In the genomic region with DNA sequence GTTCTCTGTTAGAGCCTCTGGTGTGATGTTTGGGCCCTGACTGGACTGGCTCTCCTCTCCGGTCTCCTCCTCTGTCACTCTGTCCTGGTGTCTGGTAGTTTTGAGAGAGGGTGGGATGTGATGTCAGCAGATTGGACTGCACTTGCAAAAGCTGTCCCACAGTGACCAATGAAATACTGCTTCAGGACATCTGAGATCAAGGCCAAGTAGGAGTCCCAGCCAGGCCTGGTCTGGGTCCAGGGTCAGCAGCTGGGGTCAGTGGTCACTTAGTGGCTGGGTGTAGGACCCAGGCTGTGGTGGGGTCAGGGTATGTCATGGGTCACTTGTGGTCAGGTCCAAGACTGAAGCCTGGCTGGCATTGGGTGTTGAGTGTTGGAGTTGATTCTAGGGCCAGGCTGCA, we compare ENCODE assay signal across 24 cellular contexts. TPM values are rescaled to one million over a fixed set of nuclear protein-coding genes. Genes with fewer than 3 reads are reported as not detected.
"Had no signal": no experiment of that assay in that cellular context is flagged by ENCODE, and none has a peak within 500 bp of the region (broad histone marks: within the 10 kb centered on the region; RNA-seq: fewer than 3 reads in every experiment).

No MANE protein-coding gene starts in this region.

- ATAC-seq: activated CD4-positive, CD25-positive, alpha-beta regulatory T cell treated with anti-CD3 and anti-CD28 coated beads, Interleukin-2, amount 50 U/mL, for 24 hours; activated CD8-positive, alpha-beta T cell treated with anti-CD3 and anti-CD28 coated beads, Interleukin-2, amount 10 ng/mL, durations not matched to agents 7 days and 5 days; foreskin keratinocyte; mucosa of descending colon; naive thymus-derived CD4-positive, alpha-beta T cell; stimulated activated naive CD8-positive, alpha-beta T cell treated with anti-CD3 and anti-CD28 coated beads, Interleukin-15, Interleukin-2, amounts not matched to agents 100 U/mL and 50 U/mL, for 24 hours; T-helper 17 cell; upper lobe of right lung had no signal

- H3K36me3 ChIP-seq: sigmoid colon, upper lobe of right lung had no signal

- H3K9me3 Mint-ChIP-seq: activated CD4-positive, alpha-beta T cell treated with anti-CD3 and anti-CD28 coated beads, Interleukin-2, amount 10 ng/mL, durations not matched to agents 7 days and 5 days; activated naive CD4-positive, alpha-beta T cell treated with anti-CD3 and anti-CD28 coated beads, Interleukin-2, amount 50 U/mL, for 24 hours had no signal

- H3K27me3 ChIP-seq: sigmoid colon, upper lobe of right lung had no signal

- H3K9ac ChIP-seq: parathyroid adenoma had no signal

- H3K36me3 Mint-ChIP-seq: activated naive CD4-positive, alpha-beta T cell treated with anti-CD3 and anti-CD28 coated beads, Interleukin-2, amount 50 U/mL, for 24 hours; brain; naive thymus-derived CD4-positive, alpha-beta T cell had no signal

- H3K4me3 Mint-ChIP-seq: activated CD4-positive, alpha-beta T cell treated with anti-CD3 and anti-CD28 coated beads, Interleukin-2, amount 10 ng/mL, durations not matched to agents 7 days and 5 days; activated CD8-positive, alpha-beta T cell treated with anti-CD3 and anti-CD28 coated beads, Interleukin-2, amount 10 ng/mL, durations not matched to agents 7 days and 5 days; activated naive CD4-positive, alpha-beta T cell treated with anti-CD3 and anti-CD28 coated beads, Interleukin-2, amount 50 U/mL, for 24 hours; brain; T-helper 17 cell had no signal

- H2AFZ ChIP-seq: parathyroid adenoma had no signal

- H3K27ac ChIP-seq: foreskin keratinocyte, parathyroid adenoma, sigmoid colon, upper lobe of right lung had no signal

- H3K4me1 Mint-ChIP-seq: activated CD4-positive, alpha-beta T cell treated with anti-CD3 and anti-CD28 coated beads, Interleukin-2, amount 10 ng/mL, durations not matched to agents 7 days and 5 days; activated naive CD4-positive, alpha-beta T cell treated with anti-CD3 and anti-CD28 coated beads, Interleukin-2, amount 50 U/mL, for 24 hours had no signal

- H3K79me2 ChIP-seq: parathyroid adenoma had no signal

- H3K4me3 ChIP-seq: mucosa of descending colon, sigmoid colon, upper lobe of right lung had no signal

- H3K4me1 ChIP-seq: foreskin keratinocyte, parathyroid adenoma, sigmoid colon, upper lobe of right lung had no signal

- H3K27ac Mint-ChIP-seq: activated CD4-positive, alpha-beta T cell treated with anti-CD3 and anti-CD28 coated beads, Interleukin-2, amount 10 ng/mL, durations not matched to agents 7 days and 5 days; activated CD8-positive, alpha-beta T cell treated with anti-CD3 and anti-CD28 coated beads, Interleukin-2, amount 10 ng/mL, durations not matched to agents 7 days and 5 days; activated naive CD4-positive, alpha-beta T cell treated with anti-CD3 and anti-CD28 coated beads, Interleukin-2, amount 50 U/mL, for 24 hours; brain; T-helper 17 cell had no signal

- DNase-seq: activated CD4-positive, alpha-beta T cell treated with anti-CD3 and anti-CD28 coated beads, Interleukin-2, amount 10 ng/mL, durations not matched to agents 7 days and 5 days; activated CD8-positive, alpha-beta T cell treated with anti-CD3 and anti-CD28 coated beads, Interleukin-2, amount 10 ng/mL, durations not matched to agents 7 days and 5 days; activated gamma-delta T cell treated with Interleukin-2 at 50 U/mL for 16 hours; activated T-cell treated with anti-CD3 and anti-CD28 coated beads, Interleukin-2, amount 50 U/mL, for 1 hour; anterior cingulate cortex; central memory CD4-positive, alpha-beta T cell; dermis blood vessel endothelial cell; effector CD8-positive, alpha-beta T cell; erythroblast; foreskin keratinocyte; hippocampal formation; mesenchymal stem cell; mucosa of descending colon; naive thymus-derived CD4-positive, alpha-beta T cell; sigmoid colon; stimulated activated CD4-positive, alpha-beta T cell treated with anti-CD3 and anti-CD28 coated beads, Interleukin-4, amount 100 ng/mL, for 1 hour; stimulated activated naive CD8-positive, alpha-beta T cell treated with anti-CD3 and anti-CD28 coated beads, Interleukin-15, Interleukin-2, amounts not matched to agents 100 U/mL and 50 U/mL, for 24 hours; SW 1271; T-helper 17 cell; upper lobe of right lung had no signal

- H3K9me3 ChIP-seq: mucosa of descending colon, upper lobe of right lung had no signal

RNA-seq across cellular contexts. Expression of a gene that starts 20.9 kb away (rescaled TPM):
- total RNA-seq: activated CD4-positive, alpha-beta T cell treated with anti-CD3 and anti-CD28 coated beads, Interleukin-2, amount 10 ng/mL, durations not matched to agents 7 days and 5 days; activated CD8-positive, alpha-beta T cell treated with anti-CD3 and anti-CD28 coated beads, Interleukin-2, amount 10 ng/mL, durations not matched to agents 7 days and 5 days; dermis blood vessel endothelial cell; naive thymus-derived CD4-positive, alpha-beta T cell; T-helper 17 cell had no signal
- polyA plus RNA-seq: naive thymus-derived CD4-positive, alpha-beta T cell had no signal
